23 cellular contexts compared by ENCODE assay signal in genomic region chr5:113218200-113218599, GRCh38.
DNase-seq lines count a peak whose midpoint lies in the region; ATAC-seq and TF ChIP-seq lines count a peak whose summit lies in the region.
"Had no signal": no experiment of that assay in that cellular context is flagged by ENCODE, and none has a peak within 500 bp of the region (broad histone marks: within the 10 kb centered on the region; RNA-seq: fewer than 3 reads in every experiment).

No MANE protein-coding gene starts in this region.

- no peak overlapping the region; the same call in 1 of the 2 replicates for H3K14ac ChIP-seq in H9 (ENCODE audit: insufficient read depth, low read length)

- H2BK120ac ChIP-seq in H9 (ENCODE audit: low read depth, low read length, poor library complexity, severe bottlenecking) = no peak overlapping the region

- H2BK12ac ChIP-seq in H9 (ENCODE audit: insufficient read length, low read depth, low read length) = no peak overlapping the region

- POLR2A ChIA-PET in CD8-positive, alpha-beta memory T cell (lab: Charles Lee) = no interaction called here

- peak overlapping the region; percentile 46 for H3K4me3 ChIP-seq in right cardiac atrium (ENCODE audit: low read length)
- H3K4me3 ChIP-seq in CD8-positive, alpha-beta memory T cell (ENCODE audit: low read length) = no peak overlapping the region
- H3K4me3 ChIP-seq: body of pancreas, prostate gland, transverse colon had no signal

- no peak overlapping the region for H3K4me2 ChIP-seq in H9 (ENCODE audit: insufficient read depth, insufficient read length, low read length)

- peak; percentile 70 to 71 for ATAC-seq in right cardiac atrium
- ATAC-seq in HG02642 (IDR thresholded peaks at IDR 0.05; ENCODE audit: poor library complexity, unreplicated experiment) = no peak
- no peak for ATAC-seq in HG02938 (IDR thresholded peaks at IDR 0.05; ENCODE audit: unreplicated experiment)
- ATAC-seq: activated CD8-positive, alpha-beta T cell treated with anti-CD3 and anti-CD28 coated beads, Interleukin-2, amount 10 ng/mL, durations not matched to agents 7 days and 5 days; body of pancreas; naive thymus-derived CD8-positive, alpha-beta T cell had no signal

- CTCF ChIA-PET in CD8-positive, alpha-beta memory T cell (lab: Charles Lee) = no interaction called here

- H3K4ac ChIP-seq in H9 (ENCODE audit: low read depth, low read length) = no peak overlapping the region

- no peak overlapping the region for H2AFZ ChIP-seq in H9 (ENCODE audit: low read length)

- no peak overlapping the region for H4K8ac ChIP-seq in H9 (replicated peaks; ENCODE audit: insufficient read length, low read depth, low read length)

- no peak overlapping the region for H2AK5ac ChIP-seq in H9 (ENCODE audit: insufficient read length, low read length)

- H3K4me1 Mint-ChIP-seq in H9 = peaks cover 47 to 61% of the 10 kb centered on the region in 2 experiments
- peaks cover 22% of the 10 kb centered on the region for H3K4me1 Mint-ChIP-seq in progenitor cell of endocrine pancreas (ENCODE audit: low read depth)
- H3K4me1 Mint-ChIP-seq in CD8-positive, alpha-beta memory T cell = peaks cover 0 to 2% (median 0%) of the 10 kb centered on the region in 3 donors
- H3K4me1 Mint-ChIP-seq: activated B cell treated with CpG ODN at 0.5 μM for 24 hours had no signal

- H2BK5ac ChIP-seq in H9 (ENCODE audit: insufficient read length, low read length) = no peak overlapping the region

- H3K27ac ChIP-seq in H9 (ENCODE audit: insufficient read length, low read depth, low read length) = no peak overlapping the region
- H3K27ac ChIP-seq in right cardiac atrium (ENCODE audit: low read length) = peak overlapping the region; percentile 97
- H3K27ac ChIP-seq in CD8-positive, alpha-beta memory T cell (ENCODE audit: low read depth, low read length) = no peak overlapping the region
- H3K27ac ChIP-seq: body of pancreas, prostate gland had no signal

- no peak overlapping the region for H2BK20ac ChIP-seq in H9 (ENCODE audit: low read depth, low read length, poor library complexity, severe bottlenecking)

- H3T11ph ChIP-seq in H9 (ENCODE audit: low read length) = no peak overlapping the region

- H3K79me1 ChIP-seq in H9 (ENCODE audit: insufficient read depth, low read depth, low read length, poor library complexity, severe bottlenecking) = no peaks in the 10 kb centered on the region

- H3K79me2 ChIP-seq in H9 (ENCODE audit: insufficient read depth, low read length) = no peaks in the 10 kb centered on the region

- no peak for DNase-seq in H9
- DNase-seq in SK-N-DZ (ENCODE audit: low spot score) = peak; percentile 44
- DNase-seq in right cardiac atrium = peak; percentile 27 to 70 (median 55)
- DNase-seq in progenitor cell of endocrine pancreas (ENCODE audit: low spot score, unreplicated experiment) = no peak
- DNase-seq in CD8-positive, alpha-beta memory T cell = no peak
- DNase-seq in NCI-H510A treated with DMSO at 0.1 percent for 48 hours (lab: John Stamatoyannopoulos, UW) = no peak
- DNase-seq: activated B cell treated with CpG ODN at 0.5 μM for 24 hours; activated CD8-positive, alpha-beta T cell treated with anti-CD3 and anti-CD28 coated beads, Interleukin-2, amount 10 ng/mL, durations not matched to agents 7 days and 5 days; activated T-cell treated with anti-CD3 and anti-CD28 coated beads, Interleukin-2, amount 50 U/mL, for 48 hours; body of pancreas; CD4-positive, alpha-beta T cell; foreskin melanocyte; naive thymus-derived CD8-positive, alpha-beta T cell; NCI-H1694 treated with DMSO at 0.1 percent for 48 hours; NCI-H526; SHP77 treated with DMSO at 0.1 percent for 48 hours; stimulated activated naive CD4-positive, alpha-beta T cell treated with Interleukin-2 at 50 U/mL for 16 hours; T-helper 2 cell; transverse colon had no signal

- no CpG with 5 or more reads among the region's 8 CpGs for WGBS in H9 (ENCODE audit: extremely low coverage, insufficient read length, low lambda C conversion rate)
- WGBS in right cardiac atrium = 48% methylated on average over 8 of the region's 8 CpGs

- H3K9me3 ChIP-seq in H9 (ENCODE audit: control insufficient read depth, low read depth, low read length) (no peaks in the 10 kb centered on the region), right cardiac atrium (ENCODE audit: control insufficient read depth, low read length) (no peaks in the 10 kb centered on the region)
- H3K9me3 ChIP-seq in CD8-positive, alpha-beta memory T cell (ENCODE audit: low read length) = no peaks in the 10 kb centered on the region
- H3K9me3 ChIP-seq: body of pancreas, prostate gland, transverse colon had no signal

- H4K5ac ChIP-seq in H9 (ENCODE audit: insufficient read length, low read depth, low read length) = no peak overlapping the region

- H3K27me3 Mint-ChIP-seq in H9 (ENCODE audit: low read depth) (no peaks in the 10 kb centered on the region), progenitor cell of endocrine pancreas (no peaks in the 10 kb centered on the region)
- H3K27me3 Mint-ChIP-seq in CD8-positive, alpha-beta memory T cell = peaks cover under 1 to 2% of the 10 kb centered on the region in 2 donors
- H3K27me3 Mint-ChIP-seq: CD4-positive, alpha-beta T cell had no signal

- TF ChIP-seq CTCF in H9 (conservative IDR thresholded peaks at IDR 0.05) (no peak), progenitor cell of endocrine pancreas (IDR thresholded peaks at IDR 0.05; ENCODE audit: unreplicated experiment) (no peak)

- intact Hi-C loops in right cardiac atrium (cut with DNase I) = loop anchor here in 2 of 4 donors (5.0 to 10.0 kb wide), 2 partner anchors 74 to 77 kb away; no protein-coding TSS in a partner anchor

- no peak overlapping the region for H4K91ac ChIP-seq in H9 (ENCODE audit: insufficient read length, low read depth, low read length)

- H3K4me1 ChIP-seq in H9 (ENCODE audit: insufficient read depth, low read length) (peaks cover 32% of the 10 kb centered on the region; the same call in 1 of the 2 replicates), right cardiac atrium (ENCODE audit: control insufficient read depth, insufficient read depth, low read length) (peaks cover 19% of the 10 kb centered on the region)
- H3K4me1 ChIP-seq in CD8-positive, alpha-beta memory T cell (ENCODE audit: insufficient read depth, low read length) = no peaks in the 10 kb centered on the region
- H3K4me1 ChIP-seq: prostate gland, transverse colon had no signal

- H3K4me3 Mint-ChIP-seq in H9 (peak overlapping the region in 1 of 2 experiments; percentile 30; a peak in 1 of 5 replicates), progenitor cell of endocrine pancreas (ENCODE audit: low read depth) (peak overlapping the region; percentile 51)
- no peak overlapping the region for H3K4me3 Mint-ChIP-seq in CD8-positive, alpha-beta memory T cell
- H3K4me3 Mint-ChIP-seq: activated B cell treated with CpG ODN at 0.5 μM for 24 hours; activated CD8-positive, alpha-beta T cell treated with anti-CD3 and anti-CD28 coated beads, Interleukin-2, amount 10 ng/mL, durations not matched to agents 7 days and 5 days; activated naive CD8-positive, alpha-beta T cell; CD4-positive, alpha-beta T cell; naive thymus-derived CD8-positive, alpha-beta T cell had no signal

- peaks cover 2 to 19% (median 7%) of the 10 kb centered on the region in 3 experiments; a peak in 4 of 7 replicates for H3K36me3 Mint-ChIP-seq in H9 (ENCODE audit: insufficient read depth in 1 of 3, low read depth in 3 of 3)
- H3K36me3 Mint-ChIP-seq in progenitor cell of endocrine pancreas (ENCODE audit: insufficient read depth) = peaks cover 3% of the 10 kb centered on the region
- peaks cover 0 to under 1% (median 0%) of the 10 kb centered on the region in 3 donors for H3K36me3 Mint-ChIP-seq in CD8-positive, alpha-beta memory T cell
- H3K36me3 Mint-ChIP-seq: activated naive CD8-positive, alpha-beta T cell; naive thymus-derived CD8-positive, alpha-beta T cell had no signal

- H3K36me3 ChIP-seq in CD8-positive, alpha-beta memory T cell (ENCODE audit: insufficient read depth, low read length) = no peaks in the 10 kb centered on the region
- H3K36me3 ChIP-seq: prostate gland, transverse colon had no signal

- H3K18ac ChIP-seq in H9 (ENCODE audit: insufficient read length, low read depth, low read length) = no peak overlapping the region

- H3K23ac ChIP-seq in H9 (ENCODE audit: insufficient read length, low read depth, low read length) = no peak overlapping the region

- no peak overlapping the region for H2BK15ac ChIP-seq in H9 (ENCODE audit: low read depth, low read length)

- H3K56ac ChIP-seq in H9 (ENCODE audit: insufficient read length, low read depth, low read length) = no peak overlapping the region

- no peaks in the 10 kb centered on the region for H4K20me1 ChIP-seq in H9 (ENCODE audit: control insufficient read depth, insufficient read depth, insufficient read length)

- H3K27ac Mint-ChIP-seq in H9 (peak overlapping the region; percentile 39 to 57 (median 48); a peak in 5 of 7 replicates), progenitor cell of endocrine pancreas (peak overlapping the region; percentile 82)
- H3K27ac Mint-ChIP-seq in CD8-positive, alpha-beta memory T cell = no peak overlapping the region
- H3K27ac Mint-ChIP-seq: activated B cell treated with CpG ODN at 0.5 μM for 24 hours; activated CD8-positive, alpha-beta T cell treated with anti-CD3 and anti-CD28 coated beads, Interleukin-2, amount 10 ng/mL, durations not matched to agents 7 days and 5 days; activated naive CD8-positive, alpha-beta T cell; CD4-positive, alpha-beta T cell had no signal

- no peak overlapping the region for H3K9ac ChIP-seq in H9 (ENCODE audit: extremely low read depth, insufficient read length, low read length)

- no peaks in the 10 kb centered on the region for H3K27me3 ChIP-seq in H9 (ENCODE audit: insufficient read depth, low read length)
- no peaks in the 10 kb centered on the region for H3K27me3 ChIP-seq in right cardiac atrium (ENCODE audit: control insufficient read depth, insufficient read depth)
- no peaks in the 10 kb centered on the region for H3K27me3 ChIP-seq in CD8-positive, alpha-beta memory T cell (ENCODE audit: insufficient read depth, low read length, poor library complexity, severe bottlenecking)
- H3K27me3 ChIP-seq: body of pancreas, transverse colon had no signal

- H3K9me3 Mint-ChIP-seq in H9 (peaks cover 4 to 6% of the 10 kb centered on the region in 2 experiments; a peak in 3 of 5 replicates), progenitor cell of endocrine pancreas (ENCODE audit: low read depth) (no peaks in the 10 kb centered on the region)
- no peaks in the 10 kb centered on the region for H3K9me3 Mint-ChIP-seq in CD8-positive, alpha-beta memory T cell
- H3K9me3 Mint-ChIP-seq: activated B cell treated with CpG ODN at 0.5 μM for 24 hours; CD4-positive, alpha-beta T cell; naive thymus-derived CD8-positive, alpha-beta T cell had no signal

- H3K23me2 ChIP-seq in H9 (ENCODE audit: insufficient read length, low read depth, low read length, poor library complexity, severe bottlenecking) = no peaks in the 10 kb centered on the region

Comparison
In these comparisons a context has a peak if more than half of its experiments do, and no peak if none do; other contexts are left out.
1. DNase-seq: peak in SK-N-DZ (single experiment) and right cardiac atrium (3 of 3); none in H9 (single experiment), progenitor cell of endocrine pancreas (single experiment), CD8-positive, alpha-beta memory T cell (0 of 5) and NCI-H510A treated with DMSO at 0.1 percent for 48 hours (single experiment).
2. H3K27ac Mint-ChIP-seq: peak in H9 (3 of 3) and progenitor cell of endocrine pancreas (single experiment); none in CD8-positive, alpha-beta memory T cell (0 of 8).
3. ATAC-seq: peak in right cardiac atrium (2 of 2); none in HG02642 (single experiment) and HG02938 (single experiment).